8 cellular contexts compared by ENCODE assay signal in genomic region chr7:101217388-101218235, GRCh38. TPM values are rescaled to one million over a fixed set of nuclear protein-coding genes. Genes with fewer than 3 reads are reported as not detected.
A peak's percentile ranks its signal among the peaks of the same experiment; 100 is the strongest.
DNase-seq lines count a peak whose midpoint lies in the region; ATAC-seq, FAIRE-seq and TF ChIP-seq lines count a peak whose summit lies in the region.

Gene PLOD3 (minus strand): TSS chr7:101217581. CDS start chr7:101217274, 307 bp downstream.
Gene ZNHIT1 (plus strand): TSS chr7:101218165. CDS start chr7:101218196, 31 bp downstream.

- peak within 1 kb of the TSS; percentile 14 for H3K56ac ChIP-seq in H1 (replicated peaks; ENCODE audit: insufficient read length, low read depth, low read length)

- peak; percentile 27 to 34 (median 28) for TF ChIP-seq CTCF in H1 (IDR thresholded peaks at IDR 0.05; ENCODE audit: control extremely low read depth in 1 of 3, insufficient read depth in 1 of 3, low read depth in 1 of 3, low read length in 3 of 3)

- peak; percentile 59 for ATAC-seq in GM21367 (IDR thresholded peaks at IDR 0.05; ENCODE audit: unreplicated experiment)
- ATAC-seq in memory B cell (ENCODE audit: low read depth): peak; percentile 86

- 0 out of 2 replicates have a peak within 1 kb of the TSS, but pooled peaks have one; percentile 39 for H2BK12ac ChIP-seq in H1 (ENCODE audit: low read depth, low read length)

- peaks cover 2% of the 10 kb centered on the region; the same call in 1 of the 2 replicates for H3K79me1 ChIP-seq in H1 (ENCODE audit: low read depth, low read length)

- peak within 1 kb of the TSS; percentile 73 for H2BK5ac ChIP-seq in H1 (ENCODE audit: low read depth, low read length)

- H3K23me2 ChIP-seq in H1 (ENCODE audit: low read depth, low read length): peaks cover 17% of the 10 kb centered on the region

- peak within 1 kb of the TSS; percentile 37; the same call in 1 of the 2 replicates for H3K27ac ChIP-seq in H1 (ENCODE audit: low read depth, low read length)

- no peak within 1 kb of the TSS for H3K4ac ChIP-seq in H1 (replicated peaks; ENCODE audit: insufficient read length, low read depth, low read length)

- peak in 1 of 2 experiments; percentile 28; a peak in 3 of 4 replicates for TF ChIP-seq RAD21 in H1 (IDR thresholded peaks at IDR 0.05 in 1 of 2, conservative IDR thresholded peaks at IDR 0.05 in 1 of 2; ENCODE audit: low read depth in 2 of 2, low read length in 2 of 2)

- WGBS in H1 (ENCODE audit: extremely low coverage in 1 of 2, insufficient coverage in 1 of 2, insufficient read length in 1 of 2, insufficient replicate concordance in 2 of 2, low coverage in 1 of 2, low lambda C conversion rate in 2 of 2, missing lambda C conversion rate in 1 of 2), 2 experiments: 3% methylated on average over 40 of the region's 57 CpGs; no CpG with 5 or more reads in 1 of the 2 experiments

- peak within 1 kb of the TSS; percentile 35 for H3K14ac ChIP-seq in H1 (ENCODE audit: insufficient read length)

- peaks cover 0 to 5% of the 10 kb centered on the region in 2 experiments for H4K20me1 ChIP-seq in H1 (replicated peaks in 1 of 2; ENCODE audit: control insufficient read depth in 1 of 2, insufficient read depth in 2 of 2, low read length in 2 of 2)

- H2AK5ac ChIP-seq in H1 (ENCODE audit: low read depth, low read length): no peak within 1 kb of the TSS

- TF ChIP-seq POLR2A in H1 (IDR thresholded peaks at IDR 0.05; ENCODE audit: control extremely low read depth in 1 of 2, low read depth in 2 of 2, low read length in 2 of 2): peak in 1 of 2 experiments; percentile 57; a peak in 2 of 3 replicates

- peak within 1 kb of the TSS; percentile 72 for H2BK120ac ChIP-seq in H1 (replicated peaks; ENCODE audit: low read depth, low read length)

- peak within 1 kb of the TSS; percentile 68 for H4K5ac ChIP-seq in H1 (ENCODE audit: insufficient read length, low read depth, low read length)

- CTCF ChIA-PET in H1 (lab: Charles Lee; ENCODE audit: partially characterized antibody): interaction anchor here (0.9 to 9.0 kb wide), 10 partner anchors 9 to 74 kb away, joined by 3 to 79 read pairs (median 9); partner anchors contain the start of gene FIS1

- H3K79me2 ChIP-seq in H1 (ENCODE audit: control insufficient read depth in 1 of 2, insufficient read depth in 2 of 2, low read length in 2 of 2): peaks cover 0 to 6% of the 10 kb centered on the region in 2 experiments; a peak in 1 of 4 replicates

- no peak for TF ChIP-seq EP300 in H1 (IDR thresholded peaks at IDR 0.05; ENCODE audit: borderline replicate concordance in 1 of 2, low read depth in 2 of 2, low read length in 2 of 2)

- H4K91ac ChIP-seq in H1 (replicated peaks; ENCODE audit: insufficient read length, low read length): peak within 1 kb of the TSS; percentile 44

- H3K36me3 Mint-ChIP-seq in memory B cell: peaks cover 13% of the 10 kb centered on the region

- no peak within 1 kb of the TSS for H2BK15ac ChIP-seq in H1 (ENCODE audit: low read length)

- H3K27ac Mint-ChIP-seq in memory B cell: peak within 1 kb of the TSS; percentile 93

- POLR2A ChIA-PET in H1 (lab: Charles Lee; ENCODE audit: partially characterized antibody): interaction anchor here (0.8 to 3.8 kb wide), 25 partner anchors 9 to 142 kb away, joined by 3 to 28 read pairs (median 4); partner anchors contain the start of genes CLDN15, FIS1 and VGF

- DNase-seq in COLO829 (ENCODE audit: low spot score) (peak; percentile 100), HTR-8/SVneo (ENCODE audit: insufficient read length, low spot score) (peak; percentile 95), NOMO-1 treated with dmso at 0.1 percent for 144 hours (lab: John Stamatoyannopoulos, UW; ENCODE audit: unreplicated experiment) (peak; percentile 96), H1 (ENCODE audit: low read depth in 1 of 2, low spot score in 2 of 2) (peak; percentile 83 to 95), memory B cell (ENCODE audit: low spot score in 2 of 2) (peak; percentile 82 to 91)
- DNase-seq in activated CD8-positive, alpha-beta memory T cell treated with anti-CD3 and anti-CD28 coated beads for 48 hours (ENCODE audit: low read depth in 2 of 3, low spot score in 2 of 3): peak; percentile 83 to 91 (median 87)
- peak; percentile 85 for DNase-seq in stimulated activated CD8-positive, alpha-beta memory T cell treated with anti-CD3 and anti-CD28 coated beads, Interleukin-12 subunit alpha, Interleukin-12 subunit beta, amount 100 ng/mL, for 24 hours (ENCODE audit: extremely low read depth)

- H3K4me3 ChIP-seq in H1 (ENCODE audit: extremely low read depth in 1 of 4, insufficient read depth in 2 of 4, low read depth in 3 of 4, low read length in 4 of 4): peak within 1 kb of the TSS; percentile 74 to 83 (median 78)

- no peaks in the 10 kb centered on the region for H3K27me3 ChIP-seq in H1 (replicated peaks in 1 of 4; ENCODE audit: control insufficient read depth in 3 of 4, extremely low read depth in 1 of 4, insufficient read depth in 3 of 4, low read length in 3 of 4)

- peaks cover 23% of the 10 kb centered on the region for H3K4me1 Mint-ChIP-seq in memory B cell

- H3K36me3 ChIP-seq in H1 (ENCODE audit: control insufficient read depth in 2 of 4, insufficient read depth in 4 of 4, low read length in 3 of 4): peaks cover 0 to 4% (median 0%) of the 10 kb centered on the region in 4 experiments; a peak in 1 of 8 replicates

- H3K27me3 Mint-ChIP-seq in memory B cell: no peaks in the 10 kb centered on the region

- peak within 1 kb of the TSS; percentile 40; the same call in 1 of the 2 replicates for H3K18ac ChIP-seq in H1 (ENCODE audit: extremely low read depth, low read length)

- H3K9me3 ChIP-seq in H1 (ENCODE audit: insufficient read depth in 2 of 2, low read depth in 1 of 2, low read length in 1 of 2): no peaks in the 10 kb centered on the region

- H3K23ac ChIP-seq in H1 (ENCODE audit: insufficient read length): no peak within 1 kb of the TSS

- H3K4me1 ChIP-seq in H1 (replicated peaks in 1 of 4; ENCODE audit: control insufficient read depth in 3 of 4, insufficient read depth in 4 of 4, low read length in 3 of 4): peaks cover 0 to 13% (median 7%) of the 10 kb centered on the region in 4 experiments; a peak in 5 of 7 replicates

- FAIRE-seq in HTR-8/SVneo (lab: Jason Lieb, UNC) (no peak), H1 (lab: Jason Lieb, UNC) (peak; percentile 98)

- H4K8ac ChIP-seq in H1 (ENCODE audit: extremely low read depth, insufficient read depth, low read length): peak within 1 kb of the TSS; percentile 16; the same call in 1 of the 2 replicates

- H2BK20ac ChIP-seq in H1 (ENCODE audit: low read length): no peak within 1 kb of the TSS

- H3K4me2 ChIP-seq in H1 (ENCODE audit: insufficient read depth in 1 of 2, low read depth in 2 of 2, low read length in 2 of 2): peak within 1 kb of the TSS; percentile 86 to 89

- H2AFZ ChIP-seq in H1 (ENCODE audit: low read length): peak within 1 kb of the TSS; percentile 44; the same call in 1 of the 2 replicates

- no peaks in the 10 kb centered on the region for H3K9me3 Mint-ChIP-seq in memory B cell

- H3K4me3 Mint-ChIP-seq in memory B cell: peak within 1 kb of the TSS; percentile 96

- peak within 1 kb of the TSS in 3 of 4 experiments; percentile 48 to 82 (median 54); a peak in 6 of 7 replicates for H3K9ac ChIP-seq in H1 (replicated peaks in 1 of 4; ENCODE audit: extremely low read depth in 1 of 4, low read depth in 3 of 4, low read length in 3 of 4)

TF ChIP-seq in H1, 55 proteins besides CTCF, POLR2A, EP300 and RAD21 (continues in another document):
- TF ChIP-seq KDM5A (IDR thresholded peaks at IDR 0.05; ENCODE audit: low read length): 0 out of 2 replicates have a peak, but pooled peaks have one; percentile 12
- TF ChIP-seq EGR1 (IDR thresholded peaks at IDR 0.05; ENCODE audit: borderline replicate concordance, low read depth, low read length): peak; percentile 83; the same call in 1 of the 2 replicates
- TF ChIP-seq SP2 (IDR thresholded peaks at IDR 0.05; ENCODE audit: low read length): no peak
- TF ChIP-seq MAX (IDR thresholded peaks at IDR 0.05): peak; percentile 78; the same call in 1 of the 2 replicates
- TF ChIP-seq CBX5 (IDR thresholded peaks at IDR 0.05; ENCODE audit: low read depth, low read length): no peak
- peak; percentile 72 to 87 for TF ChIP-seq SIN3A (conservative IDR thresholded peaks at IDR 0.05 in 1 of 2, IDR thresholded peaks at IDR 0.05 in 1 of 2; ENCODE audit: low read depth in 1 of 2, low read length in 2 of 2)
- TF ChIP-seq NRF1 (IDR thresholded peaks at IDR 0.05; ENCODE audit: low read depth, low read length): peak; percentile 90
- TF ChIP-seq HDAC6 (IDR thresholded peaks at IDR 0.05; ENCODE audit: low read depth, low read length): no peak
- no peak for TF ChIP-seq KDM4A (IDR thresholded peaks at IDR 0.05; ENCODE audit: low read depth, low read length, severe bottlenecking)
- TF ChIP-seq SIX5 (IDR thresholded peaks at IDR 0.05; ENCODE audit: low read depth, low read length): peak; percentile 41
- peak; percentile 99 for TF ChIP-seq YY1 (IDR thresholded peaks at IDR 0.05; ENCODE audit: low read depth, low read length)
- TF ChIP-seq GTF2F1 (IDR thresholded peaks at IDR 0.05; ENCODE audit: borderline replicate concordance, low read depth, low read length): no peak
- no peak for TF ChIP-seq TAF7 (optimal IDR thresholded peaks at IDR 0.05; ENCODE audit: borderline replicate concordance, low read depth, low read length)

RNA-seq across cellular contexts. Expression of gene PLOD3, which starts in this region (rescaled TPM):
- total RNA-seq in H1 (2021; fragmentation: NEBNext Ultra II Directional; extraction: Animal tissue kit (Norgen Biotek cat#: 25700)): 43.1 and 47.2 TPM in 2 replicates
- polyA plus RNA-seq in H1 (2011; rRNA removed): 28.4 and 57.0 TPM in 2 replicates
- polyA plus RNA-seq in H1 (2011; cell fraction: cytosol; rRNA removed): 26.9 TPM
- 83.2 TPM for polyA plus RNA-seq in H1 (2011; cell fraction: nucleus; rRNA removed)
- polyA plus RNA-seq in H1 (2012, experiment 1 of 2): 39.5 to 45.8 TPM (median 44.6 TPM) in 4 replicates
- polyA plus RNA-seq in H1 (2012, experiment 2 of 2): 42.4 TPM
- 80.5 TPM for polyA plus RNA-seq in H1 (2013, experiment 1 of 2)
- 71.8 TPM for polyA plus RNA-seq in H1 (2013, experiment 2 of 2)
- 12.3 and 19.4 TPM in 2 replicates for polyA minus RNA-seq in H1 (2011; rRNA and poly(A)+ RNA removed)
- polyA minus RNA-seq in H1 (2011; cell fraction: cytosol; rRNA and poly(A)+ RNA removed): 26.1 TPM
- polyA minus RNA-seq in H1 (2011; cell fraction: nucleus; rRNA and poly(A)+ RNA removed): 26.9 TPM

RNA-seq across cellular contexts. Expression of gene ZNHIT1, which starts in this region (rescaled TPM):
- total RNA-seq in H1 (2021; fragmentation: NEBNext Ultra II Directional; extraction: Animal tissue kit (Norgen Biotek cat#: 25700)): 59.9 and 61.7 TPM in 2 replicates
- polyA plus RNA-seq in H1 (2011; rRNA removed): 38.2 and 48.9 TPM in 2 replicates
- 42.0 TPM for polyA plus RNA-seq in H1 (2011; cell fraction: cytosol; rRNA removed)
- polyA plus RNA-seq in H1 (2011; cell fraction: nucleus; rRNA removed): 34.7 TPM
- 42.1 to 47.7 TPM (median 44.9 TPM) in 4 replicates for polyA plus RNA-seq in H1 (2012, experiment 1 of 2)
- 69.3 TPM for polyA plus RNA-seq in H1 (2012, experiment 2 of 2)
- 54.8 TPM for polyA plus RNA-seq in H1 (2013, experiment 1 of 2)
- 58.5 TPM for polyA plus RNA-seq in H1 (2013, experiment 2 of 2)
- 10.5 and 11.1 TPM in 2 replicates for polyA minus RNA-seq in H1 (2011; rRNA and poly(A)+ RNA removed)
- polyA minus RNA-seq in H1 (2011; cell fraction: cytosol; rRNA and poly(A)+ RNA removed): 18.8 TPM
- 10.6 TPM for polyA minus RNA-seq in H1 (2011; cell fraction: nucleus; rRNA and poly(A)+ RNA removed)

Comparison
In these comparisons a context has a peak if more than half of its experiments do, and no peak if none do; other contexts are left out.
1. Peak in every context shown above with its lines: DNase-seq, ATAC-seq, H3K4me3 ChIP-seq and H3K27ac ChIP-seq.